25 cellular contexts compared by ENCODE assay signal in genomic region chr2:9188823-9189222, GRCh38. TPM values are rescaled to one million over a fixed set of nuclear protein-coding genes. Genes with fewer than 3 reads are reported as not detected.
"Had no signal": no experiment of that assay in that cellular context is flagged by ENCODE, and none has a peak within 500 bp of the region (broad histone marks: within the 10 kb centered on the region; RNA-seq: fewer than 3 reads in every experiment).

No MANE protein-coding gene starts in this region.

- DNase-seq: activated CD4-positive, alpha-beta T cell treated with anti-CD3 and anti-CD28 coated beads, Interleukin-2, amount 10 ng/mL, durations not matched to agents 24 days and 14 days; activated CD4-positive, alpha-beta T cell treated with anti-CD3 and anti-CD28 coated beads, Interleukin-2, amount 50 U/mL, for 4 hours; activated CD8-positive, alpha-beta T cell treated with anti-CD3 and anti-CD28 coated beads for 36 hours; activated effector memory CD4-positive, alpha-beta T cell treated with anti-CD3 and anti-CD28 coated beads, Interleukin-2, amount 50 U/mL, for 16 hours; activated naive CD4-positive, alpha-beta T cell; activated naive CD4-positive, alpha-beta T cell treated with anti-CD3 and anti-CD28 coated beads, Interleukin-2, amount 50 U/mL, for 16 hours; activated naive CD8-positive, alpha-beta T cell treated with anti-CD3 and anti-CD28 coated beads for 36 hours; activated T-cell treated with anti-CD3 and anti-CD28 coated beads, Interleukin-2, amount 50 U/mL, for 1 hour; activated T-cell treated with anti-CD3 and anti-CD28 coated beads, Interleukin-2, amount 50 U/mL, for 72 hours; amniotic stem cell; aorta; NCI-H1105 treated with DMSO at 0.1 percent for 48 hours; NCI-H1436; NCI-H1694; NCI-H1930; NCI-H345; NCI-H526; NCI-H748 treated with DMSO at 0.1 percent for 48 hours; Right ventricle myocardium superior; SW 1271; T-helper 1 cell; T-helper 2 cell; T-helper 9 cell had no signal

- H3K4me3 ChIP-seq: cardiac muscle cell had no signal

- H3K4me1 Mint-ChIP-seq: activated CD4-positive, alpha-beta T cell treated with anti-CD3 and anti-CD28 coated beads, Interleukin-2, amount 10 ng/mL, durations not matched to agents 24 days and 14 days; activated naive CD8-positive, alpha-beta T cell treated with anti-CD3 and anti-CD28 coated beads for 36 hours; activated T-helper 17 cell treated with anti-CD3 and anti-CD28 coated beads, Interleukin-2, amount 50 U/mL, for 72 hours had no signal

- H3K36me3 Mint-ChIP-seq: activated naive CD8-positive, alpha-beta T cell treated with anti-CD3 and anti-CD28 coated beads for 36 hours had no signal

- ATAC-seq: activated CD8-positive, alpha-beta T cell treated with anti-CD3 and anti-CD28 coated beads for 36 hours; activated T-cell treated with anti-CD3 and anti-CD28 coated beads, Interleukin-2, amount 50 U/mL, for 72 hours; activated T-helper 17 cell treated with anti-CD3 and anti-CD28 coated beads, Interleukin-2, amount 50 U/mL, for 72 hours had no signal

- H3K36me3 ChIP-seq: cardiac muscle cell had no signal

- H3K27ac ChIP-seq: cardiac muscle cell had no signal

- H3K9me3 Mint-ChIP-seq: activated CD4-positive, alpha-beta T cell treated with anti-CD3 and anti-CD28 coated beads, Interleukin-2, amount 10 ng/mL, durations not matched to agents 24 days and 14 days; activated CD8-positive, alpha-beta T cell treated with anti-CD3 and anti-CD28 coated beads for 36 hours; activated naive CD8-positive, alpha-beta T cell treated with anti-CD3 and anti-CD28 coated beads for 36 hours; activated T-cell treated with anti-CD3 and anti-CD28 coated beads, Interleukin-2, amount 50 U/mL, for 72 hours; activated T-helper 17 cell treated with anti-CD3 and anti-CD28 coated beads, Interleukin-2, amount 50 U/mL, for 72 hours had no signal

- H3K27me3 ChIP-seq: cardiac muscle cell had no signal

- H3K27ac Mint-ChIP-seq: activated CD4-positive, alpha-beta T cell treated with anti-CD3 and anti-CD28 coated beads, Interleukin-2, amount 10 ng/mL, durations not matched to agents 24 days and 14 days; activated CD8-positive, alpha-beta T cell treated with anti-CD3 and anti-CD28 coated beads for 36 hours; activated naive CD8-positive, alpha-beta T cell treated with anti-CD3 and anti-CD28 coated beads for 36 hours; activated T-cell treated with anti-CD3 and anti-CD28 coated beads, Interleukin-2, amount 50 U/mL, for 72 hours; activated T-helper 17 cell treated with anti-CD3 and anti-CD28 coated beads, Interleukin-2, amount 50 U/mL, for 72 hours had no signal

- H3K4me3 Mint-ChIP-seq: activated CD4-positive, alpha-beta T cell treated with anti-CD3 and anti-CD28 coated beads, Interleukin-2, amount 10 ng/mL, durations not matched to agents 24 days and 14 days; activated CD8-positive, alpha-beta T cell treated with anti-CD3 and anti-CD28 coated beads for 36 hours; activated naive CD8-positive, alpha-beta T cell treated with anti-CD3 and anti-CD28 coated beads for 36 hours; activated T-cell treated with anti-CD3 and anti-CD28 coated beads, Interleukin-2, amount 50 U/mL, for 72 hours; activated T-helper 17 cell treated with anti-CD3 and anti-CD28 coated beads, Interleukin-2, amount 50 U/mL, for 72 hours had no signal

RNA-seq across cellular contexts. Expression of gene ASAP2, which starts 17.8 kb away (rescaled TPM):
- total RNA-seq: activated CD8-positive, alpha-beta T cell treated with anti-CD3 and anti-CD28 coated beads for 36 hours had no signal
